ENCODE assay signal across 16 cellular contexts in the genomic region with DNA sequence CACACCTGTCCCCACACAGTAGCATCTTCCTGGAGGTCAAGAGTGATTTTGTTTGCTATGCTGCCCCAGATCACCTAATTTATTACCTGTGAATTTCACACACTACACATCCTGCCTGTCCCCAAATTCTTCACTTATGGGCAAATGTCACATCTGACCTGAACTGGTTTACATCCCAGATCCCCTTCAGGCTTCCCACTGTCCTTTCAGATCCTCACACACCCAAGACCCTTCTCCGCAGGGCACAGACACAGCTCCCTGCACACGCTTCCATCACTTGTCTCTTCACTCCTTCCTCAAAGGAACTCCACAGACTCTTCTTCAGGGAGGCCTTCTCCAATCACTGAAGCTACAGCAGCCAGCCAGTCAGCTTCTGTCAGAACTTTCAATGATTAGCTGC.
DNase-seq lines count a peak whose midpoint lies in the region; ATAC-seq and TF ChIP-seq lines count a peak whose summit lies in the region.
"Had no signal": no experiment of that assay in that cellular context is flagged by ENCODE, and none has a peak within 500 bp of the region (broad histone marks: within the 10 kb centered on the region; RNA-seq: fewer than 3 reads in every experiment).

No MANE protein-coding gene starts in this region.

- peaks cover 4% of the 10 kb centered on the region for H3K4me1 ChIP-seq in CD8-positive, alpha-beta memory T cell (ENCODE audit: insufficient read depth, low read length)
- no peaks in the 10 kb centered on the region for H3K4me1 ChIP-seq in psoas muscle
- no peaks in the 10 kb centered on the region for H3K4me1 ChIP-seq in neural progenitor cell

- no peaks in the 10 kb centered on the region for H3K36me3 ChIP-seq in CD8-positive, alpha-beta memory T cell (ENCODE audit: insufficient read depth, low read length)
- no peaks in the 10 kb centered on the region for H3K36me3 ChIP-seq in psoas muscle (ENCODE audit: insufficient read depth in 1 of 2, low read depth in 1 of 2)
- H3K36me3 ChIP-seq in neural progenitor cell, result no peaks in the 10 kb centered on the region
- H3K36me3 ChIP-seq: BLaER1 treated with 17β-estradiol and CSF1 and Interleukin-3, amounts not matched to agents 10 nM and 100 nM had no signal

- CTCF ChIA-PET in CD8-positive, alpha-beta memory T cell (lab: Charles Lee), result interaction anchor here (1.3 to 6.9 kb wide), 9 partner anchors 8 to 115 kb away, joined by 4 to 107 read pairs (median 14); no protein-coding TSS in a partner anchor

- WGBS in psoas muscle, 3 donors, result 86 to 94% (median 88%) methylated on average over 2 of the region's 2 CpGs

- DNase-seq in CD8-positive, alpha-beta memory T cell, result no peak
- DNase-seq in ecto neural progenitor cell (ENCODE audit: low spot score) (peak; percentile 21), psoas muscle (no peak), neural progenitor cell (ENCODE audit: low spot score) (no peak)
- DNase-seq in stimulated activated effector memory CD8-positive, alpha-beta T cell treated with anti-CD3 and anti-CD28 coated beads, Interleukin-12 subunit alpha, Interleukin-12 subunit beta, amount 100 ng/mL, for 72 hours (ENCODE audit: low spot score in 2 of 2), result peak in 1 of 2 donors; percentile 29
- DNase-seq: DMS153, DMS79, GDM1, GOT3, H7, HFFc6, IMR-90 had no signal

- intact Hi-C loops in psoas muscle (cut with DNase I), result no loop called here

- H3K4me3 ChIP-seq in CD8-positive, alpha-beta memory T cell (ENCODE audit: low read length), result no peak overlapping the region
- no peak overlapping the region for H3K4me3 ChIP-seq in psoas muscle
- no peak overlapping the region for H3K4me3 ChIP-seq in neural progenitor cell
- H3K4me3 ChIP-seq: BLaER1 treated with 17β-estradiol and CSF1 and Interleukin-3, amounts not matched to agents 10 nM and 100 nM had no signal

- H4K20me1 ChIP-seq in neural progenitor cell (ENCODE audit: low read depth), result peaks cover 4% of the 10 kb centered on the region
- H4K20me1 ChIP-seq: BLaER1 treated with 17β-estradiol and CSF1 and Interleukin-3, amounts not matched to agents 10 nM and 100 nM had no signal

- H3K79me2 ChIP-seq in neural progenitor cell (ENCODE audit: low read depth), result no peaks in the 10 kb centered on the region

- no peak overlapping the region for H3K9ac ChIP-seq in neural progenitor cell
- H3K9ac ChIP-seq: BLaER1 treated with 17β-estradiol and CSF1 and Interleukin-3, amounts not matched to agents 10 nM and 100 nM had no signal

- H3K4me3 Mint-ChIP-seq in CD8-positive, alpha-beta memory T cell, result peak overlapping the region in 3 of 7 donors; percentile 11 to 29 (median 28)
- H3K4me3 Mint-ChIP-seq in stimulated activated effector memory CD8-positive, alpha-beta T cell treated with anti-CD3 and anti-CD28 coated beads, Interleukin-12 subunit alpha, Interleukin-12 subunit beta, amount 100 ng/mL, for 72 hours, result no peak overlapping the region
- H3K4me3 Mint-ChIP-seq in neural progenitor cell, result no peak overlapping the region
- H3K4me3 Mint-ChIP-seq: B cell, HFFc6 had no signal

- H3K9me3 ChIP-seq in CD8-positive, alpha-beta memory T cell (ENCODE audit: low read length), result no peaks in the 10 kb centered on the region
- H3K9me3 ChIP-seq in psoas muscle, result no peaks in the 10 kb centered on the region
- no peaks in the 10 kb centered on the region for H3K9me3 ChIP-seq in neural progenitor cell (ENCODE audit: low read depth)
- H3K9me3 ChIP-seq: BLaER1 treated with 17β-estradiol and CSF1 and Interleukin-3, amounts not matched to agents 10 nM and 100 nM had no signal

- H3F3A ChIP-seq in neural progenitor cell (ENCODE audit: low read depth), result no peaks in the 10 kb centered on the region

- ATAC-seq in stimulated activated effector memory CD8-positive, alpha-beta T cell treated with anti-CD3 and anti-CD28 coated beads, Interleukin-12 subunit alpha, Interleukin-12 subunit beta, amount 100 ng/mL, for 72 hours, result no peak
- ATAC-seq in GM18867 (IDR thresholded peaks at IDR 0.05; ENCODE audit: unreplicated experiment) (no peak), psoas muscle (no peak)
- ATAC-seq: HCT116 had no signal

- TF ChIP-seq CTCF in psoas muscle (IDR thresholded peaks at IDR 0.05), result no peak
- no peak for TF ChIP-seq CTCF in neural progenitor cell (IDR thresholded peaks at IDR 0.05)

- no peak overlapping the region for H2AFZ ChIP-seq in neural progenitor cell (replicated peaks)

- H3K27me3 ChIP-seq in CD8-positive, alpha-beta memory T cell (ENCODE audit: insufficient read depth, low read length, poor library complexity, severe bottlenecking), result no peaks in the 10 kb centered on the region
- H3K27me3 ChIP-seq in psoas muscle (ENCODE audit: insufficient read depth in 3 of 3, low read length in 2 of 3) (no peaks in the 10 kb centered on the region), neural progenitor cell (peaks cover 95% of the 10 kb centered on the region)
- H3K27me3 ChIP-seq: BLaER1 treated with 17β-estradiol and CSF1 and Interleukin-3, amounts not matched to agents 10 nM and 100 nM had no signal

- POLR2A ChIA-PET in CD8-positive, alpha-beta memory T cell (lab: Charles Lee), result no interaction called here

- peak overlapping the region; percentile 19 to 92 (median 74) for H3K27ac Mint-ChIP-seq in CD8-positive, alpha-beta memory T cell
- H3K27ac Mint-ChIP-seq in stimulated activated effector memory CD8-positive, alpha-beta T cell treated with anti-CD3 and anti-CD28 coated beads, Interleukin-12 subunit alpha, Interleukin-12 subunit beta, amount 100 ng/mL, for 72 hours, result peak overlapping the region; percentile 87
- H3K27ac Mint-ChIP-seq in neural progenitor cell, result no peak overlapping the region
- H3K27ac Mint-ChIP-seq: B cell, HFFc6 had no signal

- H3K9me3 Mint-ChIP-seq in CD8-positive, alpha-beta memory T cell, result no peaks in the 10 kb centered on the region
- no peaks in the 10 kb centered on the region for H3K9me3 Mint-ChIP-seq in stimulated activated effector memory CD8-positive, alpha-beta T cell treated with anti-CD3 and anti-CD28 coated beads, Interleukin-12 subunit alpha, Interleukin-12 subunit beta, amount 100 ng/mL, for 72 hours
- H3K9me3 Mint-ChIP-seq in neural progenitor cell, result no peaks in the 10 kb centered on the region
- H3K9me3 Mint-ChIP-seq: HFFc6 had no signal

- H3K27me3 Mint-ChIP-seq in CD8-positive, alpha-beta memory T cell, result no peaks in the 10 kb centered on the region
- H3K27me3 Mint-ChIP-seq in neural progenitor cell (ENCODE audit: insufficient read depth, low read depth), result peaks cover 6% of the 10 kb centered on the region

- H3K4me1 Mint-ChIP-seq in CD8-positive, alpha-beta memory T cell, result peaks cover 69 to 95% (median 79%) of the 10 kb centered on the region in 3 donors
- peaks cover 91% of the 10 kb centered on the region for H3K4me1 Mint-ChIP-seq in stimulated activated effector memory CD8-positive, alpha-beta T cell treated with anti-CD3 and anti-CD28 coated beads, Interleukin-12 subunit alpha, Interleukin-12 subunit beta, amount 100 ng/mL, for 72 hours
- H3K4me1 Mint-ChIP-seq in neural progenitor cell, result no peaks in the 10 kb centered on the region

- peaks cover 4 to 38% (median 26%) of the 10 kb centered on the region in 3 donors for H3K36me3 Mint-ChIP-seq in CD8-positive, alpha-beta memory T cell
- H3K36me3 Mint-ChIP-seq in stimulated activated effector memory CD8-positive, alpha-beta T cell treated with anti-CD3 and anti-CD28 coated beads, Interleukin-12 subunit alpha, Interleukin-12 subunit beta, amount 100 ng/mL, for 72 hours, result no peaks in the 10 kb centered on the region
- no peaks in the 10 kb centered on the region for H3K36me3 Mint-ChIP-seq in neural progenitor cell

- no peak overlapping the region for H3K4me2 ChIP-seq in neural progenitor cell
- H3K4me2 ChIP-seq: BLaER1 treated with 17β-estradiol and CSF1 and Interleukin-3, amounts not matched to agents 10 nM and 100 nM had no signal

- H3K27ac ChIP-seq in CD8-positive, alpha-beta memory T cell (ENCODE audit: low read depth, low read length), result no peak overlapping the region
- H3K27ac ChIP-seq in psoas muscle, result no peak overlapping the region
- no peak overlapping the region for H3K27ac ChIP-seq in neural progenitor cell
- H3K27ac ChIP-seq: BLaER1 treated with 17β-estradiol and CSF1 and Interleukin-3, amounts not matched to agents 10 nM and 100 nM had no signal
